In the genomic region with DNA sequence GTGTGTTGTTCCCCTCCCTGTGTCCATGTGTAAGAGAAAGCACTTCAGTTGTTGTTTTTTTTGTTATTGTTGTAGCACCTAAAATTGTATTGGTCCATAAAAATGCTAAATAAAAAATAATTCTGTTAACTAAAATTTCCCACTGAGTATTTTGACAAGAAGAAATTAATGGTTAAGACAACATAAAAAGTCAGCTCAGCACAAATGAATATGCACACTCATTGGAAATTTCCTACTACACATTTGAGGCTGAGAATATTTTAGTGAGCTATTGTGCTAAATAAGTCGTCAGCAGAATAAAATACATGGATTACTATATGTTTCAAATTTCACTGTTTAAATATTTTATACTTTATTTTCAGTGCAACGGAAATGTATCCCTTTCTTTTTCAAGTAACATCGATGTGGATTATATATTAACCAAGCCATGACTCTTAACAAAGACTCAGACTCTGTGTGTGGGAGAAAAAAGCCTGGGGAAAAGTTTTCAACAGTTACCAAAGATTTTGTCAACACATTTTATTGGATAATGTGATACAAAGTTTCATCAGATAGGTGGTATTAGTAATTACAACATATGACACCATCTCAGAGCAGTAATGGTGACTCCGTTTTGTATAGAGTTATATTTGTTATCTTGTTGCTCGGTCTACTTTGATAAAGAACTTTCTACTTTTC, we compare ENCODE assay signal across 28 cellular contexts.
DNase-seq lines count a peak whose midpoint lies in the region; FAIRE-seq and TF ChIP-seq lines count a peak whose summit lies in the region.
"Had no signal": no experiment of that assay in that cellular context is flagged by ENCODE, and none has a peak within 500 bp of the region (broad histone marks: within the 10 kb centered on the region; RNA-seq: fewer than 3 reads in every experiment).

No MANE protein-coding gene starts in this region.

- H3K36me3 Mint-ChIP-seq in nephron (ENCODE audit: low read depth) = no peaks in the 10 kb centered on the region
- H3K36me3 Mint-ChIP-seq: stimulated activated memory B cell treated with anti-CD40 and anti-IgM and Interleukin-4, amounts not matched to agents 10 μg/mL and 1 μg/mL and 100 μg/mL, for 72 hours had no signal

- no peaks in the 10 kb centered on the region for H3K27me3 Mint-ChIP-seq in nephron (ENCODE audit: low read depth)
- H3K27me3 Mint-ChIP-seq: activated CD4-positive, alpha-beta memory T cell treated with anti-CD3 and anti-CD28 coated beads, Interleukin-2, amount 10 ng/mL, durations not matched to agents 7 days and 5 days; activated naive CD8-positive, alpha-beta T cell treated with anti-CD3 and anti-CD28 coated beads, Interleukin-2, amount 50 U/mL, for 24 hours; naive thymus-derived CD4-positive, alpha-beta T cell; stimulated activated memory B cell treated with anti-CD40 and anti-IgM and Interleukin-4, amounts not matched to agents 10 μg/mL and 1 μg/mL and 100 μg/mL, for 72 hours had no signal

- FAIRE-seq in TTC549 (lab: Jason Lieb, UNC) = peak; percentile 17
- peak; percentile 91 for FAIRE-seq in islet of Langerhans (lab: Jason Lieb, UNC)

- DNase-seq in Caki2 (ENCODE audit: low read depth) (peak; percentile 48), medulla oblongata (ENCODE audit: extremely low spot score) (no peak), foreskin melanocyte (no peak), GM10266 (ENCODE audit: extremely low spot score) (no peak)
- DNase-seq in stimulated activated naive CD4-positive, alpha-beta T cell treated with Interleukin-2 at 50 U/mL for 16 hours (lab: John Stamatoyannopoulos, UW) = no peak
- DNase-seq: activated CD4-positive, alpha-beta memory T cell treated with anti-CD3 and anti-CD28 coated beads, Interleukin-2, amount 10 ng/mL, durations not matched to agents 7 days and 5 days; activated CD4-positive, alpha-beta T cell treated with anti-CD3 and anti-CD28 coated beads for 1 hour; activated CD8-positive, alpha-beta memory T cell treated with anti-CD3 and anti-CD28 coated beads, Interleukin-2, amount 50 U/mL, for 4 hours; activated naive CD4-positive, alpha-beta T cell; activated naive CD8-positive, alpha-beta T cell treated with anti-CD3 and anti-CD28 coated beads, Interleukin-2, amount 50 U/mL, for 24 hours; DMS153; dorsolateral prefrontal cortex; gastrocnemius medialis; H7; hippocampal formation; Kasumi-1; left ventricle myocardium superior; naive thymus-derived CD4-positive, alpha-beta T cell; NCI-H1417 treated with DMSO at 0.1 percent for 48 hours; NCI-H2029 treated with DMSO at 0.1 percent for 48 hours; NCI-H526; nucleus accumbens; PC-3; upper lobe of right lung had no signal

- no peaks in the 10 kb centered on the region for H3K9me3 Mint-ChIP-seq in nephron
- H3K9me3 Mint-ChIP-seq: activated CD4-positive, alpha-beta memory T cell treated with anti-CD3 and anti-CD28 coated beads, Interleukin-2, amount 10 ng/mL, durations not matched to agents 7 days and 5 days; activated naive CD8-positive, alpha-beta T cell treated with anti-CD3 and anti-CD28 coated beads, Interleukin-2, amount 50 U/mL, for 24 hours; naive thymus-derived CD4-positive, alpha-beta T cell; stimulated activated memory B cell treated with anti-CD40 and anti-IgM and Interleukin-4, amounts not matched to agents 10 μg/mL and 1 μg/mL and 100 μg/mL, for 72 hours had no signal

- H3K4me3 Mint-ChIP-seq in nephron = no peak overlapping the region
- H3K4me3 Mint-ChIP-seq: activated CD4-positive, alpha-beta memory T cell treated with anti-CD3 and anti-CD28 coated beads, Interleukin-2, amount 10 ng/mL, durations not matched to agents 7 days and 5 days; activated naive CD8-positive, alpha-beta T cell treated with anti-CD3 and anti-CD28 coated beads, Interleukin-2, amount 50 U/mL, for 24 hours; naive thymus-derived CD4-positive, alpha-beta T cell; stimulated activated memory B cell treated with anti-CD40 and anti-IgM and Interleukin-4, amounts not matched to agents 10 μg/mL and 1 μg/mL and 100 μg/mL, for 72 hours had no signal

- no peak for TF ChIP-seq CTCF in nephron (IDR thresholded peaks at IDR 0.05; ENCODE audit: unreplicated experiment in 3 of 3)
- TF ChIP-seq CTCF in GM10266 (IDR thresholded peaks at IDR 0.05; ENCODE audit: control insufficient read depth, insufficient read depth, low read depth, missing control alignments) = no peak

- H3K4me1 Mint-ChIP-seq in nephron = peaks cover 9% of the 10 kb centered on the region
- H3K4me1 Mint-ChIP-seq: activated CD4-positive, alpha-beta memory T cell treated with anti-CD3 and anti-CD28 coated beads, Interleukin-2, amount 10 ng/mL, durations not matched to agents 7 days and 5 days; activated naive CD8-positive, alpha-beta T cell treated with anti-CD3 and anti-CD28 coated beads, Interleukin-2, amount 50 U/mL, for 24 hours; naive thymus-derived CD4-positive, alpha-beta T cell; stimulated activated memory B cell treated with anti-CD40 and anti-IgM and Interleukin-4, amounts not matched to agents 10 μg/mL and 1 μg/mL and 100 μg/mL, for 72 hours had no signal

- in situ Hi-C loops in Caki2 (cut with HindIII; ENCODE audit: low pct_unique_long_range_greater_than_20kb, low sequenced_read_pairs) = no loop called here

- H3K27ac Mint-ChIP-seq in nephron = peak overlapping the region; percentile 62 to 74 (median 69)
- H3K27ac Mint-ChIP-seq: activated CD4-positive, alpha-beta memory T cell treated with anti-CD3 and anti-CD28 coated beads, Interleukin-2, amount 10 ng/mL, durations not matched to agents 7 days and 5 days; activated naive CD8-positive, alpha-beta T cell treated with anti-CD3 and anti-CD28 coated beads, Interleukin-2, amount 50 U/mL, for 24 hours; naive thymus-derived CD4-positive, alpha-beta T cell; stimulated activated memory B cell treated with anti-CD40 and anti-IgM and Interleukin-4, amounts not matched to agents 10 μg/mL and 1 μg/mL and 100 μg/mL, for 72 hours had no signal
